In the genomic region with DNA sequence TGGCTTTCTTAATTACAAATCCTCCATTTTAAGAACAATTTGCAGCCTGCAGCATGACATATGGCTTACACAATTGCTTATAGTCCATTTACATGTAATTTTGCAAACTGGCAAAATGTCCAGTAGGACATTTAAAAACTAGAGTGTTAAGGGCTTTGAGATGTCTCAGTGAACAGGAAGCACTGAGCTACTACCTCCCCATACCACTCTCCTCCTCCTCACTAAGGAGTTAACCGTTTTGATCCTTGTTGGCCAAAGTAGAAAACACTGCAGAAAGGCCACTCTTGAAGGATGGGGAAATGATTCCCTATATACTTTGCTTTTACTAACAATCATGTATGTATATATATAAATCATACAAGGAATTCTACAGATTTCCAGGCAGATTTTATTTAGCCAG, we compare ENCODE assay signal across 11 cellular contexts. TPM values are rescaled to one million over a fixed set of nuclear protein-coding genes. Genes with fewer than 3 reads are reported as not detected.
DNase-seq lines count a peak whose midpoint lies in the region; ATAC-seq and TF ChIP-seq lines count a peak whose summit lies in the region.
"Had no signal": no experiment of that assay in that cellular context is flagged by ENCODE, and none has a peak within 500 bp of the region (broad histone marks: within the 10 kb centered on the region; RNA-seq: fewer than 3 reads in every experiment).

No MANE protein-coding gene starts in this region.

- H3K27me3 ChIP-seq in AG04450 (ENCODE audit: control insufficient read depth, insufficient read depth, low read length) (no peaks in the 10 kb centered on the region), psoas muscle (ENCODE audit: insufficient read depth in 3 of 3, low read length in 2 of 3) (no peaks in the 10 kb centered on the region)

- peaks cover 8% of the 10 kb centered on the region for H3K36me3 Mint-ChIP-seq in activated naive CD4-positive, alpha-beta T cell treated with anti-CD3 and anti-CD28 coated beads, Interleukin-2, amount 10 ng/mL, durations not matched to agents 7 days and 5 days

- H3K9me3 Mint-ChIP-seq in activated naive CD4-positive, alpha-beta T cell treated with anti-CD3 and anti-CD28 coated beads, Interleukin-2, amount 10 ng/mL, durations not matched to agents 7 days and 5 days, result no peaks in the 10 kb centered on the region

- H3K27ac ChIP-seq in AG04450 (ENCODE audit: low read depth, low read length), result no peak overlapping the region
- H3K27ac ChIP-seq in psoas muscle, result no peak overlapping the region
- H3K27ac ChIP-seq: C4-2B had no signal

- H3K4me3 ChIP-seq in AG04450 (ENCODE audit: low read depth, low read length) (peak overlapping the region; percentile 5; the same call in 1 of the 2 replicates), fibroblast of pulmonary artery (replicated peaks; ENCODE audit: low read depth, low read length) (peak overlapping the region; percentile 28), psoas muscle (peak overlapping the region; percentile 39)

- POLR2A ChIA-PET in AG04450 (lab: Yijun Ruan, JAX), result no interaction called here

- peaks cover 0 to 47% of the 10 kb centered on the region in 2 donors for H3K36me3 ChIP-seq in psoas muscle (ENCODE audit: insufficient read depth in 1 of 2, low read depth in 1 of 2)

- H3K9me3 ChIP-seq in AG04450 (ENCODE audit: control insufficient read depth, insufficient read depth, low read length), result no peaks in the 10 kb centered on the region
- no peaks in the 10 kb centered on the region for H3K9me3 ChIP-seq in psoas muscle

- intact Hi-C loops in psoas muscle (cut with DNase I), result loop anchor here in 1 of 2 donors (10.0 kb wide), 1 partner anchor 47 kb away; no protein-coding TSS in a partner anchor

- no peak overlapping the region for H3K4me3 Mint-ChIP-seq in activated naive CD4-positive, alpha-beta T cell treated with anti-CD3 and anti-CD28 coated beads, Interleukin-2, amount 10 ng/mL, durations not matched to agents 7 days and 5 days

- WGBS in psoas muscle, 3 donors, result 23 to 31% (median 29%) methylated on average over 1 of the region's 1 CpG

- no peak overlapping the region for H3K27ac Mint-ChIP-seq in activated naive CD4-positive, alpha-beta T cell treated with anti-CD3 and anti-CD28 coated beads, Interleukin-2, amount 10 ng/mL, durations not matched to agents 7 days and 5 days

- CTCF ChIA-PET in AG04450 (lab: Charles Lee), result interaction anchor here (1.6 to 3.2 kb wide), 2 partner anchors 39 to 247 kb away, joined by 3 to 18 read pairs; no protein-coding TSS in a partner anchor
- CTCF ChIA-PET in activated naive CD4-positive, alpha-beta T cell treated with anti-CD3 and anti-CD28 coated beads, Interleukin-2, amount 10 ng/mL, durations not matched to agents 7 days and 5 days (lab: Charles Lee), result interaction anchor here (0.6 to 0.8 kb wide), 3 partner anchors 67 to 263 kb away, joined by 3 to 5 read pairs (median 3); no protein-coding TSS in a partner anchor

- peaks cover 21% of the 10 kb centered on the region for H3K4me1 Mint-ChIP-seq in activated naive CD4-positive, alpha-beta T cell treated with anti-CD3 and anti-CD28 coated beads, Interleukin-2, amount 10 ng/mL, durations not matched to agents 7 days and 5 days

- ATAC-seq in psoas muscle (peak in 1 of 4 donors; percentile 38), GM19463 (IDR thresholded peaks at IDR 0.05; ENCODE audit: unreplicated experiment) (no peak)

- TF ChIP-seq CTCF in AG04450 (IDR thresholded peaks at IDR 0.05; ENCODE audit: low read depth, low read length) (no peak), fibroblast of pulmonary artery (IDR thresholded peaks at IDR 0.05; ENCODE audit: low read length, missing control alignments) (no peak), psoas muscle (IDR thresholded peaks at IDR 0.05) (no peak)

- H3K4me1 ChIP-seq in psoas muscle, result no peaks in the 10 kb centered on the region

- DNase-seq in AG04450 (ENCODE audit: low read depth, low spot score) (no peak), OCI-M1 (lab: John Stamatoyannopoulos, UW) (peak; percentile 44), fibroblast of pulmonary artery (ENCODE audit: low read depth) (no peak), psoas muscle (no peak), activated gamma-delta T cell treated with Interleukin-2 at 50 U/mL for 16 hours (no peak), HuH-7.5 (ENCODE audit: low spot score) (no peak)
- DNase-seq in activated naive CD4-positive, alpha-beta T cell treated with anti-CD3 and anti-CD28 coated beads, Interleukin-2, amount 10 ng/mL, durations not matched to agents 7 days and 5 days, result no peak
- DNase-seq: Karpas-422, RPMI8226 had no signal

- no peaks in the 10 kb centered on the region for H3K27me3 Mint-ChIP-seq in activated naive CD4-positive, alpha-beta T cell treated with anti-CD3 and anti-CD28 coated beads, Interleukin-2, amount 10 ng/mL, durations not matched to agents 7 days and 5 days

RNA-seq across cellular contexts. Expression of a gene that starts 0.4 kb away (rescaled TPM):
- polyA plus RNA-seq in AG04450 (2011; rRNA removed) (65.4 and 72.5 TPM in 2 replicates), psoas muscle (1 to 10 TPM; 2.9 to 4.5 (median 3.4) TPM)
- 10.9 and 11.4 TPM in 2 replicates for polyA minus RNA-seq in AG04450 (2011; rRNA and poly(A)+ RNA removed)
- total RNA-seq in psoas muscle, result 10 to 100 TPM in 1 of 4 donors, 1 to 10 TPM in 3; 2.8 to 16.9 (median 5.7) TPM

RNA-seq across cellular contexts. Expression of a gene that starts 42.1 kb away (rescaled TPM):
- 5.4 and 7.1 TPM in 2 replicates for polyA plus RNA-seq in AG04450 (2011; rRNA removed)
- 2.9 and 3.5 TPM in 2 replicates for polyA minus RNA-seq in AG04450 (2011; rRNA and poly(A)+ RNA removed)
- total RNA-seq in psoas muscle, result 10 to 100 TPM in 3 of 4 donors, 1 to 10 TPM in 1; 9.7 to 14.5 (median 11.4) TPM
- 1 to 10 TPM; 2.4 to 4.1 (median 2.5) TPM for polyA plus RNA-seq in psoas muscle

Comparison
In these comparisons a context has a peak if more than half of its experiments do, and no peak if none do; other contexts are left out.
1. RNA of a gene that starts 0.4 kb away (polyA plus RNA-seq): 65.4 to 72.5 TPM in AG04450; 2.9 to 4.5 TPM in psoas muscle; every median in the first group is over 10 times any median in the second.
2. Peak in every context shown above with its lines, with median percentiles within 50 percentile points of each other: H3K4me3 ChIP-seq.